ENCODE assay signal across 8 cellular contexts in the genomic region with DNA sequence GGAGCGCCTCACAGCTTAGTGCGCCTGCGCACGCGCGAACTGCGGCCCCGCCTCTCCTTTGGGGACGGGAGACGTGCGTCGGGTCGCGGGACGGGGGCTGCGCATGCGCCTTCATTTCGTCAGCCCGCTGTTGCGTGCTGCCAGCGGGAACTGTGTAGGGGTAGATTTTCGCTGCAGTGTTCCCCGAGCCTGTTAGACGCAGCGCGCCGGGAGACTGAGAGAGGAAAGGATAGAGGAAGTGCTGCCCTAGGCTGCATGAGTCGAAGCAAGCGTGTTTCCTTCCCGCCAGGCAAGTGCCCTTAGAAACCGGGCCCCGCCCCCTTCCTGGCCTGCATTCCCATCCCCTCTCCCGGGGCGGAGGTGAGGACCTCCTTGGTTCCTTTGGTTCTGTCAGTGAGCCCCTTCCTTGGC. TPM values are rescaled to one million over a fixed set of nuclear protein-coding genes. Genes with fewer than 3 reads are reported as not detected.
DNase-seq lines count a peak whose midpoint lies in the region; ATAC-seq and TF ChIP-seq lines count a peak whose summit lies in the region.

No MANE protein-coding gene starts in this region.

- H3K27ac Mint-ChIP-seq in CD4-positive, alpha-beta T cell, result peak overlapping the region; percentile 88
- peak overlapping the region; percentile 97 for H3K27ac Mint-ChIP-seq in dendritic cell treated with granulocyte-macrophage colony-stimulating factor and Interleukin-4, amounts not matched to agents 40 ng/mL and 50 ng/mL, for 4 days

- peak overlapping the region; percentile 66 to 92 (median 73) for H3K4me3 ChIP-seq in liver (ENCODE audit: low read depth in 1 of 3, low read length in 3 of 3)

- H3K9me3 Mint-ChIP-seq in CD4-positive, alpha-beta T cell, result no peaks in the 10 kb centered on the region
- no peaks in the 10 kb centered on the region for H3K9me3 Mint-ChIP-seq in dendritic cell treated with granulocyte-macrophage colony-stimulating factor and Interleukin-4, amounts not matched to agents 40 ng/mL and 50 ng/mL, for 4 days

- TF ChIP-seq RAD21 in liver (IDR thresholded peaks at IDR 0.05), result no peak

- H3K4me3 Mint-ChIP-seq in CD4-positive, alpha-beta T cell, result peak overlapping the region; percentile 98
- peak overlapping the region; percentile 82 for H3K4me3 Mint-ChIP-seq in dendritic cell treated with granulocyte-macrophage colony-stimulating factor and Interleukin-4, amounts not matched to agents 40 ng/mL and 50 ng/mL, for 4 days

- peak; percentile 90 to 96 (median 94) for DNase-seq in CD4-positive, alpha-beta T cell
- DNase-seq in NCI-H748 treated with DMSO at 0.1 percent for 48 hours (lab: John Stamatoyannopoulos, UW), result peak; percentile 91
- DNase-seq in activated CD4-positive, alpha-beta T cell treated with anti-CD3 and anti-CD28 coated beads, Interleukin-2, amount 50 U/mL, for 4 hours, result peak; percentile 93 to 94
- peak; percentile 97 for DNase-seq in stimulated activated CD4-positive, alpha-beta T cell treated with anti-CD3 and anti-CD28 coated beads, Interleukin-4, amount 100 ng/mL, for 1 hour

- H3K27ac ChIP-seq in CD4-positive, alpha-beta T cell (ENCODE audit: low read depth, low read length), result peak overlapping the region; percentile 75
- peak overlapping the region; percentile 75 to 94 for H3K27ac ChIP-seq in liver (ENCODE audit: low read depth in 1 of 2, low read length in 2 of 2)

- no peaks in the 10 kb centered on the region for H3K9me3 ChIP-seq in CD4-positive, alpha-beta T cell (ENCODE audit: control insufficient read depth, low read length)
- H3K9me3 ChIP-seq in liver (ENCODE audit: control insufficient read depth in 4 of 4, low read length in 3 of 4), result no peaks in the 10 kb centered on the region

- peaks cover 69% of the 10 kb centered on the region for H3K4me1 Mint-ChIP-seq in CD4-positive, alpha-beta T cell (ENCODE audit: low read depth)
- peaks cover 60% of the 10 kb centered on the region for H3K4me1 Mint-ChIP-seq in dendritic cell treated with granulocyte-macrophage colony-stimulating factor and Interleukin-4, amounts not matched to agents 40 ng/mL and 50 ng/mL, for 4 days (ENCODE audit: low read depth)

- intact Hi-C loops in CD4-positive, alpha-beta T cell (cut with DNase I, micrococcal nuclease), result loop anchor here (1.0 to 10.0 kb wide), 3 partner anchors 13 to 1505 kb away; partner anchors contain the start of genes ITGA1 (in 1 of the 2) and PELO (in 1 of the 2)
- intact Hi-C loops in dendritic cell treated with granulocyte-macrophage colony-stimulating factor and Interleukin-4, amounts not matched to agents 40 ng/mL and 50 ng/mL, for 4 days (cut with micrococcal nuclease), result loop anchor here (2.0 kb wide), 1 partner anchor 33 kb away; no protein-coding TSS in a partner anchor

- POLR2A ChIA-PET in CD4-positive, alpha-beta T cell (lab: Charles Lee), result interaction anchor here (0.6 to 2.8 kb wide), 10 partner anchors 10 to 145 kb away, joined by 3 to 22 read pairs (median 3); partner anchors contain the start of genes ITGA1 and PELO

- H3K27me3 Mint-ChIP-seq in CD4-positive, alpha-beta T cell, result no peaks in the 10 kb centered on the region
- H3K27me3 Mint-ChIP-seq in dendritic cell treated with granulocyte-macrophage colony-stimulating factor and Interleukin-4, amounts not matched to agents 40 ng/mL and 50 ng/mL, for 4 days, result no peaks in the 10 kb centered on the region

- H3K36me3 Mint-ChIP-seq in CD4-positive, alpha-beta T cell (ENCODE audit: low read depth), result peaks cover 22% of the 10 kb centered on the region
- H3K36me3 Mint-ChIP-seq in dendritic cell treated with granulocyte-macrophage colony-stimulating factor and Interleukin-4, amounts not matched to agents 40 ng/mL and 50 ng/mL, for 4 days (ENCODE audit: low read depth), result peaks cover 21% of the 10 kb centered on the region

- under 1% methylated on average over 34 of the region's 34 CpGs for WGBS in liver

- CTCF ChIA-PET in CD4-positive, alpha-beta T cell (lab: Charles Lee), result interaction anchor here (0.7 to 2.8 kb wide), 4 partner anchors 13 to 1717 kb away, joined by 3 to 11 read pairs (median 8); partner anchors contain the start of genes ITGA1, PELO and SNX18

- H3K36me3 ChIP-seq in liver (ENCODE audit: control insufficient read depth in 4 of 4, insufficient read depth in 3 of 4, low read depth in 1 of 4, low read length in 3 of 4), result peaks cover 0 to 5% (median 0%) of the 10 kb centered on the region in 4 donors

- ATAC-seq in CD4-positive, alpha-beta T cell (ENCODE audit: poor library complexity), result peak; percentile 87
- ATAC-seq in GM19452 (IDR thresholded peaks at IDR 0.05; ENCODE audit: unreplicated experiment), result peak; percentile 82
- peak; percentile 85 for ATAC-seq in HG03571 (IDR thresholded peaks at IDR 0.05; ENCODE audit: unreplicated experiment)

- H3K9ac ChIP-seq in liver (ENCODE audit: low read depth in 1 of 2, low read length in 2 of 2), result peak overlapping the region; percentile 75 to 94

- TF ChIP-seq CTCF in CD4-positive, alpha-beta T cell (IDR thresholded peaks at IDR 0.05), result no peak
- TF ChIP-seq CTCF in liver (IDR thresholded peaks at IDR 0.05; ENCODE audit: low read depth, low read length, missing input control), result no peak

- H3K27me3 ChIP-seq in CD4-positive, alpha-beta T cell (ENCODE audit: control insufficient read depth, insufficient read depth, low read length), result no peaks in the 10 kb centered on the region
- no peaks in the 10 kb centered on the region for H3K27me3 ChIP-seq in liver (ENCODE audit: control insufficient read depth in 4 of 4, insufficient read depth in 4 of 4, low read length in 3 of 4)

- H3K4me1 ChIP-seq in liver (ENCODE audit: control insufficient read depth in 4 of 4, insufficient read depth in 4 of 4, low read length in 3 of 4), result peaks cover 11 to 59% (median 42%) of the 10 kb centered on the region in 4 donors

TF ChIP-seq in liver, 16 proteins besides CTCF, POLR2A, EP300 and RAD21 (continues in another document):
- TF ChIP-seq HNF4G (IDR thresholded peaks at IDR 0.05) (no peak), JUND (IDR thresholded peaks at IDR 0.05) (no peak), NR2F2 (IDR thresholded peaks at IDR 0.05) (no peak), HNF4A (conservative IDR thresholded peaks at IDR 0.05) (no peak), SP1 (IDR thresholded peaks at IDR 0.05) (no peak), FOXA1 (IDR thresholded peaks at IDR 0.05) (no peak), TAF1 (conservative IDR thresholded peaks at IDR 0.05) (peak; percentile 47), REST (IDR thresholded peaks at IDR 0.05) (no peak), EGR1 (IDR thresholded peaks at IDR 0.05; ENCODE audit: low read depth in 2 of 2) (no peak), FOXA2 (IDR thresholded peaks at IDR 0.05) (no peak), RXRA (IDR thresholded peaks at IDR 0.05) (peak in 1 of 2 donors; percentile 27), YY1 (IDR thresholded peaks at IDR 0.05) (no peak)
- TF ChIP-seq, protein P1, sequence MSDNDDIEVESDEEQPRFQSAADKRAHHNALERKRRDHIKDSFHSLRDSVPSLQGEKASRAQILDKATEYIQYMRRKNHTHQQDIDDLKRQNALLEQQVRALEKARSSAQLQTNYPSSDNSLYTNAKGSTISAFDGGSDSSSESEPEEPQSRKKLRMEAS (IDR thresholded peaks at IDR 0.05), result peak; percentile 55
- TF ChIP-seq, protein P2, sequence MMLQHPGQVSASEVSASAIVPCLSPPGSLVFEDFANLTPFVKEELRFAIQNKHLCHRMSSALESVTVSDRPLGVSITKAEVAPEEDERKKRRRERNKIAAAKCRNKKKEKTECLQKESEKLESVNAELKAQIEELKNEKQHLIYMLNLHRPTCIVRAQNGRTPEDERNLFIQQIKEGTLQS (IDR thresholded peaks at IDR 0.05), result no peak

RNA-seq across cellular contexts. Expression of gene ITGA1, which starts 12.3 kb away (rescaled TPM):
- 1 to 10 TPM in 1 of 2 experiments, under 1 TPM in 1; 0.74 to 1.3 TPM for total RNA-seq in CD4-positive, alpha-beta T cell
- total RNA-seq in liver, result 100 to 1,000 TPM in 1 of 2 donors, 10 to 100 TPM in 1; 47.0 to 187 TPM
- 10 to 100 TPM; 24.2 to 50.1 TPM for polyA plus RNA-seq in liver

RNA-seq across cellular contexts. Expression of gene PELO, which starts 12.3 kb away (rescaled TPM):
- 1 to 10 TPM; 4.3 to 4.5 TPM for total RNA-seq in CD4-positive, alpha-beta T cell
- total RNA-seq in liver, result 10 to 100 TPM; 10.1 to 21.9 TPM
- 10 to 100 TPM; 11.0 to 24.6 TPM for polyA plus RNA-seq in liver

Comparison
In these comparisons a context has a peak if more than half of its experiments do, and no peak if none do; other contexts are left out.
1. Peak in every context shown above with its lines: DNase-seq, ATAC-seq, H3K4me3 ChIP-seq and H3K27ac ChIP-seq.
2. RNA of gene ITGA1, which starts 12.3 kb away (total RNA-seq): 47.0 to 187 TPM in liver; 0.74 to 1.3 TPM in CD4-positive, alpha-beta T cell; every median in the first group is over 10 times any median in the second.